In the genomic region with DNA sequence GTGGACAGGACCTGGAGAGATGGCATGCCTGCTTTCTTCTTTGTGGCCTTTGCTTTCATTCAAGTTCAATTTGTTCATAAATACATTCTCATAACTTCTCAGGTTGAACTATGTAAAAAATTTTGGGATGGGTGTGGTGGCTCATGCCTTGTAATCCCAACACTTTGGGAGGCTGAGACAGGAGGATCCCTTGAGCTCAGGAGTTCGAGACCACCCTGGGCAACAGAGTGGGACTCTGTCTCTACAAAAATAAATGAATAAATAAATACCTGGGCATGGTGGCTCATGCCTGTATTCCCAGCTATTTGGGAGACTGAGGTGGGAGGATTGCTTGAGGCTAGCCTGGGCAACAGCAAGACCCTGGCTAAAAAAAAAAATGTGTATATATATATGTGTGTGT, we compare ENCODE assay signal across 2 cellular contexts.
TF ChIP-seq lines count a peak whose summit lies in the region.

No MANE protein-coding gene starts in this region.

TF ChIP-seq in GM23338, 12 proteins besides CTCF, POLR2A, EP300 and RAD21 (continued from another document):
- no peak for TF ChIP-seq REST (IDR thresholded peaks at IDR 0.05; ENCODE audit: unreplicated experiment)
- no peak for TF ChIP-seq JUNB (IDR thresholded peaks at IDR 0.05; ENCODE audit: unreplicated experiment)
- TF ChIP-seq, protein P1, sequence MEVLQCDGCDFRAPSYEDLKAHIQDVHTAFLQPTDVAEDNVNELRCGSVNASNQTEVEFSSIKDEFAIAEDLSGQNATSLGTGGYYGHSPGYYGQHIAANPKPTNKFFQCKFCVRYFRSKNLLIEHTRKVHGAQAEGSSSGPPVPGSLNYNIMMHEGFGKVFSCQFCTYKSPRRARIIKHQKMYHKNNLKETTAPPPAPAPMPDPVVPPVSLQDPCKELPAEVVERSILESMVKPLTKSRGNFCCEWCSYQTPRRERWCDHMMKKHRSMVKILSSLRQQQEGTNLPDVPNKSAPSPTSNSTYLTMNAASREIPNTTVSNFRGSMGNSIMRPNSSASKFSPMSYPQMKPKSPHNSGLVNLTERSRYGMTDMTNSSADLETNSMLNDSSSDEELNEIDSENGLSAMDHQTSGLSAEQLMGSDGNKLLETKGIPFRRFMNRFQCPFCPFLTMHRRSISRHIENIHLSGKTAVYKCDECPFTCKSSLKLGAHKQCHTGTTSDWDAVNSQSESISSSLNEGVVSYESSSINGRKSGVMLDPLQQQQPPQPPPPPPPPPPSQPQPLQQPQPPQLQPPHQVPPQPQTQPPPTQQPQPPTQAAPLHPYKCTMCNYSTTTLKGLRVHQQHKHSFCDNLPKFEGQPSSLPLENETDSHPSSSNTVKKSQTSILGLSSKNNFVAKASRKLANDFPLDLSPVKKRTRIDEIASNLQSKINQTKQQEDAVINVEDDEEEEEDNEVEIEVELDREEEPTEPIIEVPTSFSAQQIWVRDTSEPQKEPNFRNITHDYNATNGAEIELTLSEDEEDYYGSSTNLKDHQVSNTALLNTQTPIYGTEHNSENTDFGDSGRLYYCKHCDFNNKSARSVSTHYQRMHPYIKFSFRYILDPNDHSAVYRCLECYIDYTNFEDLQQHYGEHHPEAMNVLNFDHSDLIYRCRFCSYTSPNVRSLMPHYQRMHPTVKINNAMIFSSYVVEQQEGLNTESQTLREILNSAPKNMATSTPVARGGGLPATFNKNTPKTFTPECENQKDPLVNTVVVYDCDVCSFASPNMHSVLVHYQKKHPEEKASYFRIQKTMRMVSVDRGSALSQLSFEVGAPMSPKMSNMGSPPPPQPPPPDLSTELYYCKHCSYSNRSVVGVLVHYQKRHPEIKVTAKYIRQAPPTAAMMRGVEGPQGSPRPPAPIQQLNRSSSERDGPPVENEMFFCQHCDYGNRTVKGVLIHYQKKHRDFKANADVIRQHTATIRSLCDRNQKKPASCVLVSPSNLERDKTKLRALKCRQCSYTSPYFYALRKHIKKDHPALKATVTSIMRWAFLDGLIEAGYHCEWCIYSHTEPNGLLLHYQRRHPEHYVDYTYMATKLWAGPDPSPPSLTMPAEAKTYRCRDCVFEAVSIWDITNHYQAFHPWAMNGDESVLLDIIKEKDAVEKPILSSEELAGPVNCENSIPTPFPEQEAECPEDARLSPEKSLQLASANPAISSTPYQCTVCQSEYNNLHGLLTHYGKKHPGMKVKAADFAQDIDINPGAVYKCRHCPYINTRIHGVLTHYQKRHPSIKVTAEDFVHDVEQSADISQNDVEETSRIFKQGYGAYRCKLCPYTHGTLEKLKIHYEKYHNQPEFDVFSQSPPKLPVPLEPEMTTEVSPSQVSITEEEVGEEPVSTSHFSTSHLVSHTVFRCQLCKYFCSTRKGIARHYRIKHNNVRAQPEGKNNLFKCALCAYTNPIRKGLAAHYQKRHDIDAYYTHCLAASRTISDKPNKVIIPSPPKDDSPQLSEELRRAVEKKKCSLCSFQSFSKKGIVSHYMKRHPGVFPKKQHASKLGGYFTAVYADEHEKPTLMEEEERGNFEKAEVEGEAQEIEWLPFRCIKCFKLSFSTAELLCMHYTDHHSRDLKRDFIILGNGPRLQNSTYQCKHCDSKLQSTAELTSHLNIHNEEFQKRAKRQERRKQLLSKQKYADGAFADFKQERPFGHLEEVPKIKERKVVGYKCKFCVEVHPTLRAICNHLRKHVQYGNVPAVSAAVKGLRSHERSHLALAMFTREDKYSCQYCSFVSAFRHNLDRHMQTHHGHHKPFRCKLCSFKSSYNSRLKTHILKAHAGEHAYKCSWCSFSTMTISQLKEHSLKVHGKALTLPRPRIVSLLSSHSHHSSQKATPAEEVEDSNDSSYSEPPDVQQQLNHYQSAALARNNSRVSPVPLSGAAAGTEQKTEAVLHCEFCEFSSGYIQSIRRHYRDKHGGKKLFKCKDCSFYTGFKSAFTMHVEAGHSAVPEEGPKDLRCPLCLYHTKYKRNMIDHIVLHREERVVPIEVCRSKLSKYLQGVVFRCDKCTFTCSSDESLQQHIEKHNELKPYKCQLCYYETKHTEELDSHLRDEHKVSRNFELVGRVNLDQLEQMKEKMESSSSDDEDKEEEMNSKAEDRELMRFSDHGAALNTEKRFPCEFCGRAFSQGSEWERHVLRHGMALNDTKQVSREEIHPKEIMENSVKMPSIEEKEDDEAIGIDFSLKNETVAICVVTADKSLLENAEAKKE (CRISPR knock-in tag; IDR thresholded peaks at IDR 0.05), result no peak
- no peak for TF ChIP-seq ZNF114 (CRISPR knock-in tag; IDR thresholded peaks at IDR 0.05)
- TF ChIP-seq ZNF331 (CRISPR knock-in tag; IDR thresholded peaks at IDR 0.05; ENCODE audit: low read depth), result no peak
- no peak for TF ChIP-seq STAT1 (IDR thresholded peaks at IDR 0.05; ENCODE audit: unreplicated experiment)
- no peak for TF ChIP-seq POLR2AphosphoS5 (IDR thresholded peaks at IDR 0.05; ENCODE audit: low read depth)
- TF ChIP-seq, protein P2, sequence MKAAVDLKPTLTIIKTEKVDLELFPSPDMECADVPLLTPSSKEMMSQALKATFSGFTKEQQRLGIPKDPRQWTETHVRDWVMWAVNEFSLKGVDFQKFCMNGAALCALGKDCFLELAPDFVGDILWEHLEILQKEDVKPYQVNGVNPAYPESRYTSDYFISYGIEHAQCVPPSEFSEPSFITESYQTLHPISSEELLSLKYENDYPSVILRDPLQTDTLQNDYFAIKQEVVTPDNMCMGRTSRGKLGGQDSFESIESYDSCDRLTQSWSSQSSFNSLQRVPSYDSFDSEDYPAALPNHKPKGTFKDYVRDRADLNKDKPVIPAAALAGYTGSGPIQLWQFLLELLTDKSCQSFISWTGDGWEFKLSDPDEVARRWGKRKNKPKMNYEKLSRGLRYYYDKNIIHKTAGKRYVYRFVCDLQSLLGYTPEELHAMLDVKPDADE (IDR thresholded peaks at IDR 0.05), result no peak

TF ChIP-seq in WTC11, 78 proteins besides CTCF, POLR2A, EP300 and RAD21 (continued from another document):
- TF ChIP-seq, protein P3, sequence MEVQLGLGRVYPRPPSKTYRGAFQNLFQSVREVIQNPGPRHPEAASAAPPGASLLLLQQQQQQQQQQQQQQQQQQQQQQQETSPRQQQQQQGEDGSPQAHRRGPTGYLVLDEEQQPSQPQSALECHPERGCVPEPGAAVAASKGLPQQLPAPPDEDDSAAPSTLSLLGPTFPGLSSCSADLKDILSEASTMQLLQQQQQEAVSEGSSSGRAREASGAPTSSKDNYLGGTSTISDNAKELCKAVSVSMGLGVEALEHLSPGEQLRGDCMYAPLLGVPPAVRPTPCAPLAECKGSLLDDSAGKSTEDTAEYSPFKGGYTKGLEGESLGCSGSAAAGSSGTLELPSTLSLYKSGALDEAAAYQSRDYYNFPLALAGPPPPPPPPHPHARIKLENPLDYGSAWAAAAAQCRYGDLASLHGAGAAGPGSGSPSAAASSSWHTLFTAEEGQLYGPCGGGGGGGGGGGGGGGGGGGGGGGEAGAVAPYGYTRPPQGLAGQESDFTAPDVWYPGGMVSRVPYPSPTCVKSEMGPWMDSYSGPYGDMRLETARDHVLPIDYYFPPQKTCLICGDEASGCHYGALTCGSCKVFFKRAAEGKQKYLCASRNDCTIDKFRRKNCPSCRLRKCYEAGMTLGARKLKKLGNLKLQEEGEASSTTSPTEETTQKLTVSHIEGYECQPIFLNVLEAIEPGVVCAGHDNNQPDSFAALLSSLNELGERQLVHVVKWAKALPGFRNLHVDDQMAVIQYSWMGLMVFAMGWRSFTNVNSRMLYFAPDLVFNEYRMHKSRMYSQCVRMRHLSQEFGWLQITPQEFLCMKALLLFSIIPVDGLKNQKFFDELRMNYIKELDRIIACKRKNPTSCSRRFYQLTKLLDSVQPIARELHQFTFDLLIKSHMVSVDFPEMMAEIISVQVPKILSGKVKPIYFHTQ (CRISPR knock-in tag; IDR thresholded peaks at IDR 0.05), result no peak
TF ChIP-seq in WTC11: peak in this region for 0.
